Comparison of ENCODE assay signal across 15 cellular contexts in genomic region chr2:41101281-41101680, GRCh38.
DNase-seq lines count a peak whose midpoint lies in the region; ATAC-seq and TF ChIP-seq lines count a peak whose summit lies in the region.
"Had no signal": no experiment of that assay in that cellular context is flagged by ENCODE, and none has a peak within 500 bp of the region (broad histone marks: within the 10 kb centered on the region; RNA-seq: fewer than 3 reads in every experiment).

No MANE protein-coding gene starts in this region.

- no peak overlapping the region for H3K4me3 ChIP-seq in mesenchymal stem cell (ENCODE audit: insufficient read depth in 1 of 2, low read depth in 1 of 2, low read length in 2 of 2)
- H3K4me3 ChIP-seq in uterus: no peak overlapping the region
- H3K4me3 ChIP-seq: BLaER1 treated with 17β-estradiol and CSF1 and Interleukin-3, amounts not matched to agents 10 nM and 100 nM; HAP-1 had no signal

- H2BK12ac ChIP-seq in mesenchymal stem cell (ENCODE audit: low read length in 2 of 2): no peak overlapping the region

- no peak overlapping the region for H2AFZ ChIP-seq in mesenchymal stem cell (ENCODE audit: low read depth, low read length)

- H3K36me3 ChIP-seq in mesenchymal stem cell (ENCODE audit: control insufficient read depth in 1 of 2, insufficient read depth in 2 of 2, low read depth in 1 of 2, low read length in 2 of 2): no peaks in the 10 kb centered on the region
- H3K36me3 ChIP-seq in uterus: no peaks in the 10 kb centered on the region
- H3K36me3 ChIP-seq: BLaER1 treated with 17β-estradiol and CSF1 and Interleukin-3, amounts not matched to agents 10 nM and 100 nM; HAP-1 had no signal

- H3K9me3 ChIP-seq in mesenchymal stem cell (ENCODE audit: control insufficient read depth, low read length): no peaks in the 10 kb centered on the region
- no peaks in the 10 kb centered on the region for H3K9me3 ChIP-seq in uterus
- H3K9me3 ChIP-seq: BLaER1 treated with 17β-estradiol and CSF1 and Interleukin-3, amounts not matched to agents 10 nM and 100 nM; HAP-1 had no signal

- H3K27ac ChIP-seq in mesenchymal stem cell (ENCODE audit: low read length, poor library complexity, severe bottlenecking) (peak overlapping the region; percentile 42), uterus (no peak overlapping the region)
- H3K27ac ChIP-seq: BLaER1 treated with 17β-estradiol and CSF1 and Interleukin-3, amounts not matched to agents 10 nM and 100 nM; HL-60 had no signal

- H4K91ac ChIP-seq in mesenchymal stem cell (ENCODE audit: low read length): no peak overlapping the region

- no peak overlapping the region for H2BK15ac ChIP-seq in mesenchymal stem cell (ENCODE audit: low read depth, poor library complexity, severe bottlenecking)

- H2BK5ac ChIP-seq in mesenchymal stem cell (ENCODE audit: low read depth, low read length, poor library complexity, severe bottlenecking): peak overlapping the region; percentile 35

- H3K4me2 ChIP-seq in mesenchymal stem cell (ENCODE audit: low read length, poor library complexity, severe bottlenecking): no peak overlapping the region
- H3K4me2 ChIP-seq: BLaER1 treated with 17β-estradiol and CSF1 and Interleukin-3, amounts not matched to agents 10 nM and 100 nM had no signal

- no peak overlapping the region for H2BK120ac ChIP-seq in mesenchymal stem cell (ENCODE audit: low read depth, low read length)

- 10% methylated on average over 1 of the region's 1 CpG for WGBS in mesenchymal stem cell

- intact Hi-C loops in uterus (cut with DNase I; ENCODE audit: low total_unique reads): no loop called here

- DNase-seq in LHCN-M2 (ENCODE audit: low read depth) (peak; percentile 1), fibroblast of peridontal ligament (ENCODE audit: extremely low read depth) (peak; percentile 15), mesenchymal stem cell (peak; percentile 19), NCI-H1930 (lab: John Stamatoyannopoulos, UW) (no peak), uterus (no peak), C1 segment of cervical spinal cord (lab: John Stamatoyannopoulos, UW) (no peak)
- DNase-seq: CD4-positive, CD25-positive, alpha-beta regulatory T cell; CD8-positive, alpha-beta memory T cell; COR-L47; DMS 273 treated with DMSO at 0.1 percent for 48 hours; DMS53 had no signal

- H2AK5ac ChIP-seq in mesenchymal stem cell (ENCODE audit: low read length, severe bottlenecking): no peak overlapping the region

- no peaks in the 10 kb centered on the region for H3K4me1 ChIP-seq in mesenchymal stem cell (ENCODE audit: control insufficient read depth, insufficient read depth, low read depth, low read length)
- H3K4me1 ChIP-seq in uterus: no peaks in the 10 kb centered on the region
- H3K4me1 ChIP-seq: BLaER1 treated with 17β-estradiol and CSF1 and Interleukin-3, amounts not matched to agents 10 nM and 100 nM; HAP-1 had no signal

- no peak for ATAC-seq in HG02610 (IDR thresholded peaks at IDR 0.05; ENCODE audit: unreplicated experiment)

- H3K4ac ChIP-seq in mesenchymal stem cell (ENCODE audit: low read depth in 1 of 2, low read length in 2 of 2): no peak overlapping the region

- H3K23ac ChIP-seq in mesenchymal stem cell (ENCODE audit: low read length in 2 of 2): no peak overlapping the region

- no peak for TF ChIP-seq CTCF in uterus (IDR thresholded peaks at IDR 0.05)

- no peak overlapping the region for H3K9ac ChIP-seq in mesenchymal stem cell (ENCODE audit: low read length)
- H3K9ac ChIP-seq: BLaER1 treated with 17β-estradiol and CSF1 and Interleukin-3, amounts not matched to agents 10 nM and 100 nM had no signal

- H3K14ac ChIP-seq in mesenchymal stem cell (ENCODE audit: low read length in 2 of 2): no peak overlapping the region

- no peaks in the 10 kb centered on the region for H3K27me3 ChIP-seq in mesenchymal stem cell (ENCODE audit: control insufficient read depth in 1 of 2, insufficient read depth in 1 of 2, low read length in 2 of 2)
- no peaks in the 10 kb centered on the region for H3K27me3 ChIP-seq in uterus
- H3K27me3 ChIP-seq: BLaER1 treated with 17β-estradiol and CSF1 and Interleukin-3, amounts not matched to agents 10 nM and 100 nM had no signal

- TF ChIP-seq POLR2A in uterus (IDR thresholded peaks at IDR 0.05): no peak

- H3K79me1 ChIP-seq in mesenchymal stem cell (replicated peaks; ENCODE audit: low read length, poor library complexity, severe bottlenecking): no peaks in the 10 kb centered on the region

- no peak overlapping the region for H4K8ac ChIP-seq in mesenchymal stem cell (ENCODE audit: low read length)

- H3K18ac ChIP-seq in mesenchymal stem cell (ENCODE audit: low read depth in 1 of 2, low read length in 2 of 2): no peak overlapping the region

Comparison
In these comparisons a context has a peak if more than half of its experiments do, and no peak if none do; other contexts are left out.
1. DNase-seq: peak in LHCN-M2 (single experiment), fibroblast of peridontal ligament (single experiment) and mesenchymal stem cell (single experiment); none in NCI-H1930 (0 of 2), uterus (0 of 2) and C1 segment of cervical spinal cord (0 of 14).